Comparison of ENCODE assay signal across 21 cellular contexts in the genomic region with DNA sequence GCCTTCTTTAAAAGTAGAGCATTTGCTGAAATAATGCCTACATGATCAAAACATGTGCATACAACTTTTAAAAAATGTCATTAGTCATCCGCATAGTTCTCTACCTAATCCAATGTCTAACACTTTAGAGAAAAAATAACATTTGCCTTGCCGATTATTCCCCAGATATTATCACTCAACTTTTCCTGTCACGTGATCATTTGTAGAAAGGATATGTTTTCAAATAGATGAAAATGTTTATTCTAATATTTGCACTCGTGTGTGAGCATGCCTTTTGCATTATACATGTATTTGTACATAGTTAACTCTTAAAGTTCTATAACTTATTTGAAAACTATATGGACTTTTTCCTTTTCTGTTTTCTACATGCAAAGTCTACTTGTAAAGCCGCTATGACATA.
A peak's percentile ranks its signal among the peaks of the same experiment; 100 is the strongest.
DNase-seq lines count a peak whose midpoint lies in the region; ATAC-seq, FAIRE-seq and TF ChIP-seq lines count a peak whose summit lies in the region.
"Had no signal": no experiment of that assay in that cellular context is flagged by ENCODE, and none has a peak within 500 bp of the region (broad histone marks: within the 10 kb centered on the region; RNA-seq: fewer than 3 reads in every experiment).

No MANE protein-coding gene starts in this region.

- in situ Hi-C loops in K562 (cut with MboI) = no loop called here
- in situ Hi-C loops in HAP-1 (cut with MboI; ENCODE audit: low sequenced_read_pairs) = no loop called here

- H3K27ac ChIP-seq in A549 (no peak overlapping the region), K562 (ENCODE audit: extremely low read depth, low read depth, low read length) (no peak overlapping the region), gastroesophageal sphincter (no peak overlapping the region)
- H3K27ac ChIP-seq: BLaER1 treated with 17β-estradiol and CSF1 and Interleukin-3, amounts not matched to agents 10 nM and 100 nM; C4-2B had no signal

- no peak for ATAC-seq in A549
- ATAC-seq in K562 = no peak
- ATAC-seq in gastroesophageal sphincter = no peak
- ATAC-seq: CD8-positive, alpha-beta T cell had no signal

- H3K4me1 ChIP-seq in A549 (no peaks in the 10 kb centered on the region), K562 (replicated peaks in 1 of 2; ENCODE audit: control insufficient read depth in 2 of 2, insufficient read depth in 2 of 2, low read length in 2 of 2) (no peaks in the 10 kb centered on the region), gastroesophageal sphincter (no peaks in the 10 kb centered on the region), HAP-1 (no peaks in the 10 kb centered on the region)
- H3K4me1 ChIP-seq: Caco-2 had no signal

- no peaks in the 10 kb centered on the region for H4K20me1 ChIP-seq in K562 (replicated peaks; ENCODE audit: control insufficient read depth, insufficient read depth, low read length)
- H4K20me1 ChIP-seq: BLaER1 treated with 17β-estradiol and CSF1 and Interleukin-3, amounts not matched to agents 10 nM and 100 nM had no signal

- BruUV-seq in K562 (replicated peaks; lab: Mats Ljungman, UMichigan) = no TSS peak

- POLR2A ChIA-PET in A549 (lab: Yijun Ruan, JAX) (no interaction called here), K562 (lab: Yijun Ruan, JAX) (no interaction called here)

- FAIRE-seq in A549 (lab: Jason Lieb, UNC) (no peak), K562 (lab: Jason Lieb, UNC) (no peak), H54 (lab: Jason Lieb, UNC) (no peak)
- FAIRE-seq: A204.1, D721Med, G401.6, GM12892, GM18507 had no signal

- no peaks in the 10 kb centered on the region for H3K9me1 ChIP-seq in K562 (ENCODE audit: control insufficient read depth, insufficient read depth, low read length)

- no peaks in the 10 kb centered on the region for H3K79me2 ChIP-seq in K562 (ENCODE audit: control insufficient read depth, insufficient read depth, low read length)

- no peak for TF ChIP-seq EP300 in A549 (IDR thresholded peaks at IDR 0.05)
- TF ChIP-seq EP300 in K562 (IDR thresholded peaks at IDR 0.05; ENCODE audit: low read length) = no peak
- no peak for TF ChIP-seq EP300 in gastroesophageal sphincter (IDR thresholded peaks at IDR 0.05)

- no peak for DNase-seq in A549 (ENCODE audit: low read depth in 1 of 2, low spot score in 1 of 2)
- peak; percentile 8 for DNase-seq in NCI-H460 (ENCODE audit: extremely low read depth, low read depth)
- DNase-seq in K562 (ENCODE audit: extremely low read depth in 1 of 4, low spot score in 3 of 4) = no peak
- DNase-seq in H54 (ENCODE audit: insufficient read length, low spot score) = no peak
- no peak for DNase-seq in HAP-1 (ENCODE audit: low spot score in 2 of 2)
- DNase-seq: 8988T; AML-193; Caco-2; Calu3; CD4-positive, alpha-beta T cell; CD8-positive, alpha-beta T cell; DMS79 treated with DMSO at 0.1 percent for 48 hours; GF-D8 had no signal

- no peaks in the 10 kb centered on the region for H3K27me3 ChIP-seq in K562 (ENCODE audit: control insufficient read depth in 2 of 2, insufficient read depth in 2 of 2, low read length in 2 of 2)
- no peaks in the 10 kb centered on the region for H3K27me3 ChIP-seq in gastroesophageal sphincter
- H3K27me3 ChIP-seq in HAP-1 (ENCODE audit: low read depth) = no peaks in the 10 kb centered on the region

- TF ChIP-seq CTCF in A549 (IDR thresholded peaks at IDR 0.05) (no peak), K562 (IDR thresholded peaks at IDR 0.05 in 2 of 3, conservative IDR thresholded peaks at IDR 0.05 in 1 of 3; ENCODE audit: insufficient read depth in 2 of 3, low read depth in 1 of 3, low read length in 3 of 3) (no peak), gastroesophageal sphincter (IDR thresholded peaks at IDR 0.05) (no peak)

- H3K9me3 ChIP-seq in A549 (no peaks in the 10 kb centered on the region), K562 (replicated peaks; ENCODE audit: control insufficient read depth, insufficient read depth, low read depth, low read length) (no peaks in the 10 kb centered on the region), gastroesophageal sphincter (no peaks in the 10 kb centered on the region), HAP-1 (no peaks in the 10 kb centered on the region)
- H3K9me3 ChIP-seq: BLaER1 treated with 17β-estradiol and CSF1 and Interleukin-3, amounts not matched to agents 10 nM and 100 nM; Caco-2 had no signal

- H2AFZ ChIP-seq in K562 (ENCODE audit: low read depth, low read length) = no peak overlapping the region

- CTCF ChIA-PET in A549 (lab: Yijun Ruan, JAX) (no interaction called here), K562 (lab: Yijun Ruan, JAX; ENCODE audit: low intra/inter-chr PET ratio) (no interaction called here)

- TF ChIP-seq POLR2A in A549 (IDR thresholded peaks at IDR 0.05; ENCODE audit: low read length) (no peak), K562 (conservative IDR thresholded peaks at IDR 0.05) (no peak), H54 (IDR thresholded peaks at IDR 0.05; ENCODE audit: low read depth, low read length) (no peak), gastroesophageal sphincter (IDR thresholded peaks at IDR 0.05) (no peak)

- TF ChIP-seq RAD21 in A549 (conservative IDR thresholded peaks at IDR 0.05 in 1 of 2, IDR thresholded peaks at IDR 0.05 in 1 of 2) (no peak), K562 (CRISPR knock-in tag; conservative IDR thresholded peaks at IDR 0.05 in 1 of 2, IDR thresholded peaks at IDR 0.05 in 1 of 2) (no peak)

- WGBS in A549 (ENCODE audit: missing lambda C conversion rate) = 20% methylated on average over 5 of the region's 5 CpGs
- 0% methylated on average over 5 of the region's 5 CpGs for WGBS in K562 (ENCODE audit: insufficient coverage, low coverage, missing lambda C conversion rate)
- 46 to 59% methylated on average over 5 of the region's 5 CpGs for WGBS in gastroesophageal sphincter (ENCODE audit: low coverage in 1 of 2), 2 donors

- no peak overlapping the region for H3K9ac ChIP-seq in K562 (ENCODE audit: insufficient read depth in 1 of 2, low read depth in 2 of 2, low read length in 2 of 2)
- H3K9ac ChIP-seq: BLaER1 treated with 17β-estradiol and CSF1 and Interleukin-3, amounts not matched to agents 10 nM and 100 nM had no signal

- intact Hi-C loops in K562 (cut with micrococcal nuclease) = no loop called here

- no peak overlapping the region for H3K4me3 ChIP-seq in A549
- no peak overlapping the region for H3K4me3 ChIP-seq in K562
- no peak overlapping the region for H3K4me3 ChIP-seq in gastroesophageal sphincter
- H3K4me3 ChIP-seq in HAP-1 = no peak overlapping the region
- H3K4me3 ChIP-seq: BLaER1 treated with 17β-estradiol and CSF1 and Interleukin-3, amounts not matched to agents 10 nM and 100 nM had no signal

- no peaks in the 10 kb centered on the region for H3K36me3 ChIP-seq in K562 (ENCODE audit: control insufficient read depth, insufficient read depth, low read length)
- H3K36me3 ChIP-seq in gastroesophageal sphincter = no peaks in the 10 kb centered on the region
- no peaks in the 10 kb centered on the region for H3K36me3 ChIP-seq in HAP-1 (replicated peaks)
- H3K36me3 ChIP-seq: BLaER1 treated with 17β-estradiol and CSF1 and Interleukin-3, amounts not matched to agents 10 nM and 100 nM had no signal

- H3K4me2 ChIP-seq in A549 (no peak overlapping the region), K562 (ENCODE audit: insufficient read depth, low read length) (no peak overlapping the region)
- H3K4me2 ChIP-seq: BLaER1 treated with 17β-estradiol and CSF1 and Interleukin-3, amounts not matched to agents 10 nM and 100 nM had no signal

TF ChIP-seq in A549, 52 proteins besides CTCF, POLR2A, EP300 and RAD21:
- TF ChIP-seq, protein P1, sequence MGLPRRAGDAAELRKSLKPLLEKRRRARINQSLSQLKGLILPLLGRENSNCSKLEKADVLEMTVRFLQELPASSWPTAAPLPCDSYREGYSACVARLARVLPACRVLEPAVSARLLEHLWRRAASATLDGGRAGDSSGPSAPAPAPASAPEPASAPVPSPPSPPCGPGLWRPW (IDR thresholded peaks at IDR 0.05) = no peak
- TF ChIP-seq, protein P2, sequence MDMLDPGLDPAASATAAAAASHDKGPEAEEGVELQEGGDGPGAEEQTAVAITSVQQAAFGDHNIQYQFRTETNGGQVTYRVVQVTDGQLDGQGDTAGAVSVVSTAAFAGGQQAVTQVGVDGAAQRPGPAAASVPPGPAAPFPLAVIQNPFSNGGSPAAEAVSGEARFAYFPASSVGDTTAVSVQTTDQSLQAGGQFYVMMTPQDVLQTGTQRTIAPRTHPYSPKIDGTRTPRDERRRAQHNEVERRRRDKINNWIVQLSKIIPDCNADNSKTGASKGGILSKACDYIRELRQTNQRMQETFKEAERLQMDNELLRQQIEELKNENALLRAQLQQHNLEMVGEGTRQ (IDR thresholded peaks at IDR 0.05) = peak; percentile 13; the same call in 1 of the 2 replicates

TF ChIP-seq in K562, 482 proteins besides CTCF, POLR2A, EP300 and RAD21 (continues in another document):
- TF ChIP-seq, protein P3, sequence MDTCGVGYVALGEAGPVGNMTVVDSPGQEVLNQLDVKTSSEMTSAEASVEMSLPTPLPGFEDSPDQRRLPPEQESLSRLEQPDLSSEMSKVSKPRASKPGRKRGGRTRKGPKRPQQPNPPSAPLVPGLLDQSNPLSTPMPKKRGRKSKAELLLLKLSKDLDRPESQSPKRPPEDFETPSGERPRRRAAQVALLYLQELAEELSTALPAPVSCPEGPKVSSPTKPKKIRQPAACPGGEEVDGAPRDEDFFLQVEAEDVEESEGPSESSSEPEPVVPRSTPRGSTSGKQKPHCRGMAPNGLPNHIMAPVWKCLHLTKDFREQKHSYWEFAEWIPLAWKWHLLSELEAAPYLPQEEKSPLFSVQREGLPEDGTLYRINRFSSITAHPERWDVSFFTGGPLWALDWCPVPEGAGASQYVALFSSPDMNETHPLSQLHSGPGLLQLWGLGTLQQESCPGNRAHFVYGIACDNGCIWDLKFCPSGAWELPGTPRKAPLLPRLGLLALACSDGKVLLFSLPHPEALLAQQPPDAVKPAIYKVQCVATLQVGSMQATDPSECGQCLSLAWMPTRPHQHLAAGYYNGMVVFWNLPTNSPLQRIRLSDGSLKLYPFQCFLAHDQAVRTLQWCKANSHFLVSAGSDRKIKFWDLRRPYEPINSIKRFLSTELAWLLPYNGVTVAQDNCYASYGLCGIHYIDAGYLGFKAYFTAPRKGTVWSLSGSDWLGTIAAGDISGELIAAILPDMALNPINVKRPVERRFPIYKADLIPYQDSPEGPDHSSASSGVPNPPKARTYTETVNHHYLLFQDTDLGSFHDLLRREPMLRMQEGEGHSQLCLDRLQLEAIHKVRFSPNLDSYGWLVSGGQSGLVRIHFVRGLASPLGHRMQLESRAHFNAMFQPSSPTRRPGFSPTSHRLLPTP (IDR thresholded peaks at IDR 0.05; ENCODE audit: borderline replicate concordance, extremely low read depth, insufficient read length) = no peak
- TF ChIP-seq, protein P4, sequence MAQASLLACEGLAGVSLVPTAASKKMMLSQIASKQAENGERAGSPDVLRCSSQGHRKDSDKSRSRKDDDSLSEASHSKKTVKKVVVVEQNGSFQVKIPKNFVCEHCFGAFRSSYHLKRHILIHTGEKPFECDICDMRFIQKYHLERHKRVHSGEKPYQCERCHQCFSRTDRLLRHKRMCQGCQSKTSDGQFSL (CRISPR knock-in tag; IDR thresholded peaks at IDR 0.05) = no peak
- TF ChIP-seq, protein P4 (tag; IDR thresholded peaks at IDR 0.05) = no peak
